8 cellular contexts compared by ENCODE assay signal in the genomic region with DNA sequence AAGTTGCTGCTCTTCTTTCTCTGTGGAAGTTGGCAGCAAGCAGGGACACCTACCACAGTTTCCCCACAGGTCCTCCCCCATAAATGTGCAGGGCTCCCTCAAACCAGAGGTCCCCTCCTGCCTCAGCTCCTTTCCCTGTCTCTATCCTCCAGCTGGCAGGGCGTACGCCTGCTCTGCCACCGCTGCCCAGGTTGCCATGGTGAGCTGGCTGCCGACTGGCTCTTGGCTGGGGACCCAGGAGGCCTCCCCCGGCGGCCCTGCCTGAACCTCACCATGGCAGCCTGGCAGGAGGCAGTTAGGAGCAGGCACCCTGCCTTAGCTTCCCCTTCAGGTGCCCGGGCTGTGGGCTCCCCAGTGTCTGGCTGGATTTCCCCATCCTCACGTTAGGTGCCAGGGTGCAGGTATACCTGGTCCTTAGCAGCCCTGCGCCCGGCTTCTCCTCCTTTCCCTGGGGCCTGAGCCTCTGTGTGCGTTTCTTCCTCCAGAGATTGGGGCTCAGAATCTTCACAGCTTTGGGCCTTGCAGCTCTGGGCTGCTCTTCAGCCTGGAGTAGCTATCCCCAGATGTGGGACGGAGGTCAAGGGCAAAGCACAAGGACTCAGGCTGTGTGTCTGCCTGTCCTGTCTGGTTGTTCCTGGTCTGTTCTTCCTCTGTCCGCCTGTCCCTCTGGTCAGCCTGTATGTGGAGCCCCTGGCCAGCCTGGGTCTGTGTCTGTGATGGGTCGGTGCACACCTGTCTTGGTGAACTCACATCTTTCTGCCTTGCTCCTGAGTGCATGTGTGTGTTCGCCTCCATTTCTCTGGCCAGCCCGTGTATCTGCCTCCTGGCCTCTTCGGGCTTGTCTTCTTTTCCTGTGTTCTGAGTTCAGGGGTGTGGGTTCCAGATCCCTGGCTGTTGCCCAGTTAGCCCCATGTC. TPM values are rescaled to one million over a fixed set of nuclear protein-coding genes. Genes with fewer than 3 reads are reported as not detected.
DNase-seq lines count a peak whose midpoint lies in the region; ATAC-seq and TF ChIP-seq lines count a peak whose summit lies in the region.

No MANE protein-coding gene starts in this region.

- peaks cover 55 to 81% (median 61%) of the 10 kb centered on the region in 4 donors for H3K4me1 ChIP-seq in transverse colon

- no peak for ATAC-seq in memory B cell (ENCODE audit: low read depth)

- no peak for TF ChIP-seq CTCF in MCF 10A (IDR thresholded peaks at IDR 0.05; ENCODE audit: unreplicated experiment)
- no peak for TF ChIP-seq CTCF in transverse colon (IDR thresholded peaks at IDR 0.05)

- no peaks in the 10 kb centered on the region for H3K9me3 Mint-ChIP-seq in activated T-cell treated with anti-CD3 and anti-CD28 coated beads, Interleukin-2, amount 50 U/mL, for 24 hours
- H3K9me3 Mint-ChIP-seq in MCF 10A (ENCODE audit: unreplicated experiment) (no peaks in the 10 kb centered on the region), memory B cell (no peaks in the 10 kb centered on the region)

- no peak for DNase-seq in activated T-cell treated with anti-CD3 and anti-CD28 coated beads, Interleukin-2, amount 50 U/mL, for 24 hours
- DNase-seq in activated T-cell treated with anti-CD3 and anti-CD28 coated beads, Interleukin-2, amount 50 U/mL, for 48 hours = no peak
- DNase-seq in MCF 10A (ENCODE audit: unreplicated experiment) = peak; percentile 63
- no peak for DNase-seq in memory B cell (ENCODE audit: low spot score in 2 of 2)
- peak; percentile 57 for DNase-seq in transverse colon
- DNase-seq in erythroblast (lab: John Stamatoyannopoulos, UW) = no peak
- DNase-seq in stimulated activated CD4-positive, alpha-beta T cell treated with anti-CD3 and anti-CD28 coated beads, Interleukin-1b, Interleukin-23, amount 100 ng/mL, for 48 hours = no peak
- no peak for DNase-seq in D341Med (ENCODE audit: low spot score)

- H3K9me3 ChIP-seq in transverse colon = no peaks in the 10 kb centered on the region

- POLR2A ChIA-PET in MCF 10A (lab: Yijun Ruan, JAX) = interaction anchor here (0.9 to 4.7 kb wide), 10 partner anchors 9 to 248 kb away, joined by 3 to 24 read pairs (median 4); a partner anchor contains a TSS

- in situ Hi-C loops in transverse colon (cut with MboI; ENCODE audit: low pct_ligation_motif_present in 1 of 4, low pct_unique_long_range_greater_than_20kb in 1 of 4, low sequenced_read_pairs in 3 of 4) = no loop called here

- WGBS in transverse colon (ENCODE audit: low coverage in 1 of 2), 2 donors = 63 to 78% methylated on average over 5 to 17 of the region's 17 CpGs

- no peak for TF ChIP-seq EP300 in transverse colon (IDR thresholded peaks at IDR 0.05; ENCODE audit: low read depth)

- H3K4me1 Mint-ChIP-seq in activated T-cell treated with anti-CD3 and anti-CD28 coated beads, Interleukin-2, amount 50 U/mL, for 24 hours (ENCODE audit: low read depth) = peaks cover 72% of the 10 kb centered on the region
- H3K4me1 Mint-ChIP-seq in MCF 10A (ENCODE audit: insufficient read depth, unreplicated experiment) (peaks cover 50% of the 10 kb centered on the region), memory B cell (peaks cover 67% of the 10 kb centered on the region)

- CTCF ChIA-PET in MCF 10A (lab: Yijun Ruan, JAX) = interaction anchor here (0.6 to 2.4 kb wide), 6 partner anchors 31 to 139 kb away, joined by 4 to 15 read pairs (median 6); a partner anchor contains a TSS

- H3K36me3 Mint-ChIP-seq in activated T-cell treated with anti-CD3 and anti-CD28 coated beads, Interleukin-2, amount 50 U/mL, for 24 hours (ENCODE audit: low read depth) = peaks cover 48% of the 10 kb centered on the region
- H3K36me3 Mint-ChIP-seq in MCF 10A (ENCODE audit: insufficient read depth, unreplicated experiment) = peaks cover 15% of the 10 kb centered on the region
- peaks cover 12% of the 10 kb centered on the region for H3K36me3 Mint-ChIP-seq in memory B cell

- TF ChIP-seq POLR2A in transverse colon (IDR thresholded peaks at IDR 0.05) (no peak), erythroblast (IDR thresholded peaks at IDR 0.05; ENCODE audit: low read length) (no peak)

- intact Hi-C loops in MCF 10A (cut with micrococcal nuclease) = no loop called here
- intact Hi-C loops in transverse colon (cut with DNase I; ENCODE audit: low total_unique reads) = no loop called here

- no peak overlapping the region for H3K4me3 ChIP-seq in transverse colon

- peak overlapping the region; percentile 94 to 95 (median 95) for H3K27ac ChIP-seq in transverse colon

- no TSS peak for BruUV-seq in MCF 10A (replicated peaks; lab: Mats Ljungman, UMichigan)

- H3K27me3 Mint-ChIP-seq in activated T-cell treated with anti-CD3 and anti-CD28 coated beads, Interleukin-2, amount 50 U/mL, for 24 hours = no peaks in the 10 kb centered on the region
- H3K27me3 Mint-ChIP-seq in MCF 10A (ENCODE audit: insufficient read depth, unreplicated experiment) = no peaks in the 10 kb centered on the region
- H3K27me3 Mint-ChIP-seq in memory B cell = no peaks in the 10 kb centered on the region

- H3K36me3 ChIP-seq in transverse colon = peaks cover 0 to 10% (median 1%) of the 10 kb centered on the region in 4 donors

- no peaks in the 10 kb centered on the region for H3K27me3 ChIP-seq in transverse colon

- no peak overlapping the region for H3K4me3 Mint-ChIP-seq in activated T-cell treated with anti-CD3 and anti-CD28 coated beads, Interleukin-2, amount 50 U/mL, for 24 hours
- peak overlapping the region; percentile 56 for H3K4me3 Mint-ChIP-seq in MCF 10A (ENCODE audit: unreplicated experiment)
- peak overlapping the region; percentile 36 for H3K4me3 Mint-ChIP-seq in memory B cell

- peak overlapping the region; percentile 29 for H3K27ac Mint-ChIP-seq in activated T-cell treated with anti-CD3 and anti-CD28 coated beads, Interleukin-2, amount 50 U/mL, for 24 hours
- H3K27ac Mint-ChIP-seq in MCF 10A (ENCODE audit: low read depth, unreplicated experiment) (peak overlapping the region; percentile 77), memory B cell (peak overlapping the region; percentile 82)

RNA-seq across cellular contexts. Expression of a gene that starts 15.7 kb away (rescaled TPM):
- total RNA-seq in MCF 10A (2022) (not detected in 2 replicates), transverse colon (not detected)

RNA-seq across cellular contexts. Expression of a gene that starts 39.8 kb away (rescaled TPM):
- 12.2 and 12.6 TPM in 2 replicates for total RNA-seq in MCF 10A (2022)
- total RNA-seq in transverse colon = 100 to 1,000 TPM in 1 of 4 donors, 10 to 100 TPM in 3; 23.5 to 110 (median 49.1) TPM

Comparison
In these comparisons a context has a peak if more than half of its experiments do, and no peak if none do; other contexts are left out.
1. DNase-seq: peak in MCF 10A (single experiment) and transverse colon (single experiment); none in activated T-cell treated with anti-CD3 and anti-CD28 coated beads, Interleukin-2, amount 50 U/mL, for 24 hours (single experiment), activated T-cell treated with anti-CD3 and anti-CD28 coated beads, Interleukin-2, amount 50 U/mL, for 48 hours (0 of 2), memory B cell (0 of 2), erythroblast (0 of 2), stimulated activated CD4-positive, alpha-beta T cell treated with anti-CD3 and anti-CD28 coated beads, Interleukin-1b, Interleukin-23, amount 100 ng/mL, for 48 hours (single experiment) and D341Med (single experiment).
2. H3K27ac Mint-ChIP-seq: peak in every context shown above with its lines; median percentile 82 in memory B cell; 77 in MCF 10A; 29 in activated T-cell treated with anti-CD3 and anti-CD28 coated beads, Interleukin-2, amount 50 U/mL, for 24 hours.